Comparison of ENCODE assay signal across 15 cellular contexts in the genomic region with DNA sequence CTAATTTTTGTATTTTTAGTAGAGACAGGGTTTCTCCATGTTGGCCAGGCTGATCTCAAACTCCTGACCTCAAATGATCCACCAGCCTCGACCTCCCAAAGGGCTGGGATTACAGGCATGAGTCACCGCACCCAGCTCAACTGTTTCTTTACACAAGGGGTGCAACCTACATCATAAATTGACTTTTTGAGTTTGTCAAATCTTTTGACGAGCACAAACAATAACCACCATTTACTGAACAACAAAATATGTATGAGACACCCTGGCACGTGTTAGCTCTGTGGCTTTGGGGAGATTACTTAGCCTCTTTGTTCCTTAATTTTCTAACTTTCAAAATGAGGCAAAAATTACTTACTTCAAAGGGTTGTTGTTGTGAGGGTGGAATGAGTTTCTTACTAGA. TPM values are rescaled to one million over a fixed set of nuclear protein-coding genes. Genes with fewer than 3 reads are reported as not detected.
"Had no signal": no experiment of that assay in that cellular context is flagged by ENCODE, and none has a peak within 500 bp of the region (broad histone marks: within the 10 kb centered on the region; RNA-seq: fewer than 3 reads in every experiment).

No MANE protein-coding gene starts in this region.

- H3K9me3 ChIP-seq: ascending aorta, testis, upper lobe of right lung had no signal

- H3K4me1 ChIP-seq: ascending aorta, esophagus muscularis mucosa, testis, upper lobe of right lung had no signal

- H3K27me3 ChIP-seq: ascending aorta, testis, upper lobe of right lung had no signal

- DNase-seq: activated CD4-positive, alpha-beta T cell treated with anti-CD3 and anti-CD28 coated beads for 1 hour; activated CD4-positive, alpha-beta T cell treated with anti-CD3 and anti-CD28 coated beads, Interleukin-2, amount 50 U/mL, for 48 hours; activated naive CD4-positive, alpha-beta T cell treated with Interleukin-2 at 50 U/mL for 16 hours; dorsolateral prefrontal cortex; hypothalamus; left ventricle myocardium superior; naive thymus-derived CD8-positive, alpha-beta T cell; retina; testis; upper lobe of right lung had no signal

- H3K36me3 ChIP-seq: ascending aorta, esophagus muscularis mucosa, upper lobe of right lung had no signal

- H3K4me3 ChIP-seq: ascending aorta, dorsolateral prefrontal cortex, esophagus muscularis mucosa, testis, upper lobe of right lung had no signal

- ATAC-seq: activated T-helper 17 cell treated with anti-CD3 and anti-CD28 coated beads, Interleukin-2, amount 50 U/mL, for 72 hours; left ventricle myocardium superior; naive thymus-derived CD8-positive, alpha-beta T cell; upper lobe of right lung had no signal

- H3K27ac ChIP-seq: ascending aorta, dorsolateral prefrontal cortex, esophagus muscularis mucosa, testis, upper lobe of right lung, VCaP had no signal

RNA-seq across cellular contexts. Expression of a gene that starts 23.5 kb away (rescaled TPM):
- total RNA-seq: activated T-helper 17 cell treated with anti-CD3 and anti-CD28 coated beads, Interleukin-2, amount 50 U/mL, for 72 hours; ascending aorta; naive thymus-derived CD8-positive, alpha-beta T cell; T-helper 1 cell treated with Interleukin-12 subunit alpha and Interleukin-12 subunit beta and Interleukin-4 antibody, amounts not matched to agents 30 ng/mL and 1 ng/mL, for 36 hours had no signal
- polyA plus RNA-seq: naive thymus-derived CD8-positive, alpha-beta T cell had no signal
